ENCODE assay signal across 1 cellular context in the genomic region with DNA sequence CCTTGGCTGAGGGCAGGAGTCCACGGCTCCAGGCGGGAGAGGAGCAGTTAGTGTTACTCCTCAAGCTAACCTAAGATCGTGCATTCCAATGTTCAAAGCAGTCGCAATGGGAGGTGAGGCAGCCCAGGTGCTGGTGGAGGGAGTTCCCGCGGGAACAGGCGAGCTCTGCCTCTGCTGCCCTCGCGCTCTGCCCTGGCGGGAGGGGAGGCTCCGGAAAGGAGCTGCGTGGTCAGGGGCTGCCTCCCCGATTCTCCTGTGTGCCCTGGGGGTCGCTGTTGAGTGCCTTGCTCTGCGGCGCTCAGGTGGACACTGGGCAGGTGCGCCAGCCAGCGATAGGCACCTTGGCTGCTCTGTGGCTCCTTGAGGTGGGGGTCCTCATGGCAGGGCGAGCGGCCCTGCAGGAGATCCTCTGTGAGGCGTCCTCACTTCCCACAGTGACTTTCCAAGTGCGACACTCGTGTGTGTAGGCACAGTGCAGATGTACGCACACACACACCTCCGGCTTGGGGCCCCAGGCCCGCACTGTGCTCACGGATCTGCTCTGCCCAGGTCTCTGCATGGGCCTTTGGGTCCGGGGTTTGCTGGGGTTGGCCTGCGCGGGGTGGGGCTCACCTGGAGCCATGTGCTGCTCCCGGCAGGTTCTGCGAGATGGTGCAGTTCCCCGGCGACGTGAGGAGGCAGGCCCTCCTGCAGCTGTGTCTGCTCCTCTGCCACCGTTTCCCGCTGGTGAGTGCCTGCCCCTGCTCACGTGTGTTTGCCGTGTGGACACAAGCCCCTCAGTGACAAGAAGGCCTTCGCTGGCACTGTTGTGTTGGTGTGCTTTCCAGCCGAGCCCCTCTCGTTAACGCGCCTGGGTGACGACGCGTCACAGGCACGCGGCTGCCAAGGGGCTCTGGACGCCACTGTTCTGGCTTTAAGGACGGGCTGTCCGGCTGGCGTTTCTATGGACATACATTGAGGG.
TF ChIP-seq lines count a peak whose summit lies in the region.

No MANE protein-coding gene starts in this region.

TF ChIP-seq in WTC11, 78 proteins besides CTCF, POLR2A, EP300 and RAD21 (continued from another document):
- TF ChIP-seq, protein P1, sequence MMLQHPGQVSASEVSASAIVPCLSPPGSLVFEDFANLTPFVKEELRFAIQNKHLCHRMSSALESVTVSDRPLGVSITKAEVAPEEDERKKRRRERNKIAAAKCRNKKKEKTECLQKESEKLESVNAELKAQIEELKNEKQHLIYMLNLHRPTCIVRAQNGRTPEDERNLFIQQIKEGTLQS (CRISPR knock-in tag; conservative IDR thresholded peaks at IDR 0.05): no peak
- TF ChIP-seq, protein P2, sequence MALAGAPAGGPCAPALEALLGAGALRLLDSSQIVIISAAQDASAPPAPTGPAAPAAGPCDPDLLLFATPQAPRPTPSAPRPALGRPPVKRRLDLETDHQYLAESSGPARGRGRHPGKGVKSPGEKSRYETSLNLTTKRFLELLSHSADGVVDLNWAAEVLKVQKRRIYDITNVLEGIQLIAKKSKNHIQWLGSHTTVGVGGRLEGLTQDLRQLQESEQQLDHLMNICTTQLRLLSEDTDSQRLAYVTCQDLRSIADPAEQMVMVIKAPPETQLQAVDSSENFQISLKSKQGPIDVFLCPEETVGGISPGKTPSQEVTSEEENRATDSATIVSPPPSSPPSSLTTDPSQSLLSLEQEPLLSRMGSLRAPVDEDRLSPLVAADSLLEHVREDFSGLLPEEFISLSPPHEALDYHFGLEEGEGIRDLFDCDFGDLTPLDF (CRISPR knock-in tag; IDR thresholded peaks at IDR 0.05): no peak
- TF ChIP-seq, protein P3, sequence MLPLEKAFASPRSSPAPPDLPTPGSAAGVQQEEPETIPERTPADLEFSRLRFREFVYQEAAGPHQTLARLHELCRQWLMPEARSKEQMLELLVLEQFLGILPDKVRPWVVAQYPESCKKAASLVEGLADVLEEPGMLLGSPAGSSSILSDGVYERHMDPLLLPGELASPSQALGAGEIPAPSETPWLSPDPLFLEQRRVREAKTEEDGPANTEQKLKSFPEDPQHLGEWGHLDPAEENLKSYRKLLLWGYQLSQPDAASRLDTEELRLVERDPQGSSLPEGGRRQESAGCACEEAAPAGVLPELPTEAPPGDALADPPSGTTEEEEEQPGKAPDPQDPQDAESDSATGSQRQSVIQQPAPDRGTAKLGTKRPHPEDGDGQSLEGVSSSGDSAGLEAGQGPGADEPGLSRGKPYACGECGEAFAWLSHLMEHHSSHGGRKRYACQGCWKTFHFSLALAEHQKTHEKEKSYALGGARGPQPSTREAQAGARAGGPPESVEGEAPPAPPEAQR (CRISPR knock-in tag; IDR thresholded peaks at IDR 0.05): no peak
- TF ChIP-seq, protein P4, sequence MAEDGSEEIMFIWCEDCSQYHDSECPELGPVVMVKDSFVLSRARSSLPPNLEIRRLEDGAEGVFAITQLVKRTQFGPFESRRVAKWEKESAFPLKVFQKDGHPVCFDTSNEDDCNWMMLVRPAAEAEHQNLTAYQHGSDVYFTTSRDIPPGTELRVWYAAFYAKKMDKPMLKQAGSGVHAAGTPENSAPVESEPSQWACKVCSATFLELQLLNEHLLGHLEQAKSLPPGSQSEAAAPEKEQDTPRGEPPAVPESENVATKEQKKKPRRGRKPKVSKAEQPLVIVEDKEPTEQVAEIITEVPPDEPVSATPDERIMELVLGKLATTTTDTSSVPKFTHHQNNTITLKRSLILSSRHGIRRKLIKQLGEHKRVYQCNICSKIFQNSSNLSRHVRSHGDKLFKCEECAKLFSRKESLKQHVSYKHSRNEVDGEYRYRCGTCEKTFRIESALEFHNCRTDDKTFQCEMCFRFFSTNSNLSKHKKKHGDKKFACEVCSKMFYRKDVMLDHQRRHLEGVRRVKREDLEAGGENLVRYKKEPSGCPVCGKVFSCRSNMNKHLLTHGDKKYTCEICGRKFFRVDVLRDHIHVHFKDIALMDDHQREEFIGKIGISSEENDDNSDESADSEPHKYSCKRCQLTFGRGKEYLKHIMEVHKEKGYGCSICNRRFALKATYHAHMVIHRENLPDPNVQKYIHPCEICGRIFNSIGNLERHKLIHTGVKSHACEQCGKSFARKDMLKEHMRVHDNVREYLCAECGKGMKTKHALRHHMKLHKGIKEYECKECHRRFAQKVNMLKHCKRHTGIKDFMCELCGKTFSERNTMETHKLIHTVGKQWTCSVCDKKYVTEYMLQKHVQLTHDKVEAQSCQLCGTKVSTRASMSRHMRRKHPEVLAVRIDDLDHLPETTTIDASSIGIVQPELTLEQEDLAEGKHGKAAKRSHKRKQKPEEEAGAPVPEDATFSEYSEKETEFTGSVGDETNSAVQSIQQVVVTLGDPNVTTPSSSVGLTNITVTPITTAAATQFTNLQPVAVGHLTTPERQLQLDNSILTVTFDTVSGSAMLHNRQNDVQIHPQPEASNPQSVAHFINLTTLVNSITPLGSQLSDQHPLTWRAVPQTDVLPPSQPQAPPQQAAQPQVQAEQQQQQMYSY (CRISPR knock-in tag; IDR thresholded peaks at IDR 0.05): no peak
- TF ChIP-seq GABPB1 (CRISPR knock-in tag; IDR thresholded peaks at IDR 0.05) (no peak), NR3C1 (CRISPR knock-in tag; conservative IDR thresholded peaks at IDR 0.05; ENCODE audit: low read depth) (no peak)
